Comparison of ENCODE assay signal across 8 cellular contexts in the genomic region with DNA sequence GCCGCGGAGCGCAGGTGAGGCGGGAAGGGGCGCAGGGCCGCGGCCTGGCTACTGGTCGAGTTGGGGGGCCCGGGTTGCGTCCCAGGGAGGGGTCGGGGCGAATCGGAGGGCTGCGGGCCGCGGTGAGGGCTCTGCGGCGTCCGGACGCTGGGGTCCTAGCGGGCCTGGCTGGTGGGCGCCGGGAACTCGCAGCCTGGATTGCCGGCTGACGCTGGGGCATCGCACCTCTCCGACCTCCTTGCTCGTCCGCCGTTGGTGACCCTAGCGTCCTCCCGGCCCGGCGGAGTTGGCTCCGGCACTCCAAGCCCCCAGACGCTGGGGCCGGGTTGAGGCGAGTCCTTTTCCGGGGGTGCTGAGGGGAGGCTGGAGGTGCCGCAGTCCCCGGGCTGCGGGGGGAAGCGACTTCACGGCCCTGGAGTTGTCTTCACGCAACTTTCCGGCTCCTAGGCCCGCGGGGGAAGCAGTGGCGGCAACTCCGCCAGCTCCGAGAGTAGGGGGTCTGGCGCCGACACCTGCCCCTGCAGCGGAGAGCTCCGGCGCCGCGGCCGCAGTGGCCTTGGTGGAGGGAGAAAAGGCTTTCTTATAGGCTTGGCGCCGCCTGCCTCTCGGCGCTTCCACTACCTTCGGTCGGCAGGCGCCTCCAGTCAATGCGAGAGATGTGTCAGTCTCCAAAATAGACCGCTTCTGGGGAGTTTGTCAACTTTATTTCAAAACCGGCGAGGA.
DNase-seq lines count a peak whose midpoint lies in the region; FAIRE-seq and TF ChIP-seq lines count a peak whose summit lies in the region.

No MANE protein-coding gene starts in this region.

- BruUV-seq in endothelial cell of umbilical vein (replicated peaks; lab: Mats Ljungman, UMichigan), result no TSS peak

- H3K4me1 ChIP-seq in endothelial cell of umbilical vein (ENCODE audit: control insufficient read depth, extremely low read depth, insufficient read depth, low read length) (peaks cover 12% of the 10 kb centered on the region), muscle layer of colon (ENCODE audit: insufficient read depth, low read length) (peaks cover 11% of the 10 kb centered on the region), suprapubic skin (peaks cover 36% of the 10 kb centered on the region)

- POLR2A ChIA-PET in endothelial cell of umbilical vein (lab: Charles Lee), result interaction anchor here (0.7 kb wide), 1 partner anchor 71 kb away, joined by 4 read pairs; no protein-coding TSS in a partner anchor

- intact Hi-C loops in endothelial cell of umbilical vein (cut with micrococcal nuclease), result no loop called here

- FAIRE-seq in endothelial cell of umbilical vein (lab: Jason Lieb, UNC), result no peak

- dilution Hi-C loops in endothelial cell of umbilical vein (cut with MboI; ENCODE audit: extremely low pct_ligation_motif_present, low sequenced_read_pairs), result no loop called here

- CTCF ChIA-PET in endothelial cell of umbilical vein (lab: Charles Lee), result interaction anchor here (1.0 to 5.2 kb wide), 25 partner anchors 9 to 618 kb away, joined by 3 to 212 read pairs (median 11); a partner anchor contains a TSS

- no peaks in the 10 kb centered on the region for H3K36me3 ChIP-seq in H7 (replicated peaks; ENCODE audit: control insufficient read depth, insufficient read depth, low read length)
- no peaks in the 10 kb centered on the region for H3K36me3 ChIP-seq in endothelial cell of umbilical vein (ENCODE audit: control insufficient read depth in 2 of 2, extremely low read depth in 1 of 2, insufficient read depth in 2 of 2, low read length in 2 of 2)
- H3K36me3 ChIP-seq in muscle layer of colon (ENCODE audit: insufficient read depth, low read length), result no peaks in the 10 kb centered on the region
- no peaks in the 10 kb centered on the region for H3K36me3 ChIP-seq in suprapubic skin

- no peaks in the 10 kb centered on the region for H3K9me1 ChIP-seq in endothelial cell of umbilical vein (replicated peaks; ENCODE audit: control insufficient read depth, extremely low read depth, insufficient read depth, low read length)

- peak; percentile 53 for DNase-seq in EH (ENCODE audit: low read depth)
- DNase-seq in H7, result peak; percentile 82
- DNase-seq in NB4 (ENCODE audit: low read depth), result peak; percentile 70
- peak; percentile 14 for DNase-seq in activated CD8-positive, alpha-beta memory T cell treated with anti-CD3 and anti-CD28 coated beads, Interleukin-2, amount 50 U/mL, for 24 hours (ENCODE audit: extremely low read depth)
- DNase-seq in endothelial cell of umbilical vein (ENCODE audit: low read depth, low spot score), result peak; percentile 44
- peak in 1 of 2 donors; percentile 80 for DNase-seq in suprapubic skin (ENCODE audit: low spot score in 2 of 2)
- DNase-seq in SW 1271 (lab: John Stamatoyannopoulos, UW), result no peak

- WGBS in suprapubic skin, result under 1% methylated on average over 42 of the region's 71 CpGs

- no peaks in the 10 kb centered on the region for H3K9me3 ChIP-seq in endothelial cell of umbilical vein (replicated peaks; ENCODE audit: control insufficient read depth, insufficient read depth, low read length)
- no peaks in the 10 kb centered on the region for H3K9me3 ChIP-seq in muscle layer of colon (ENCODE audit: low read length)
- H3K9me3 ChIP-seq in suprapubic skin, result no peaks in the 10 kb centered on the region

- peak overlapping the region; percentile 96 for H3K4me3 ChIP-seq in H7 (ENCODE audit: insufficient read depth, low read depth, low read length)
- H3K4me3 ChIP-seq in NB4 (ENCODE audit: low read depth, low read length), result peak overlapping the region; percentile 71
- H3K4me3 ChIP-seq in endothelial cell of umbilical vein (replicated peaks in 1 of 3; ENCODE audit: insufficient read depth in 1 of 3, low read depth in 1 of 3, low read length in 3 of 3), result peak overlapping the region; percentile 76 to 89 (median 84)
- H3K4me3 ChIP-seq in muscle layer of colon (ENCODE audit: low read depth in 1 of 2, low read length in 2 of 2), result peak overlapping the region; percentile 92 to 99
- H3K4me3 ChIP-seq in suprapubic skin, result peak overlapping the region; percentile 90

- no peak for TF ChIP-seq EP300 in suprapubic skin (IDR thresholded peaks at IDR 0.05)

- TF ChIP-seq CTCF in NB4 (IDR thresholded peaks at IDR 0.05; ENCODE audit: low read depth, low read length) (no peak), endothelial cell of umbilical vein (IDR thresholded peaks at IDR 0.05; ENCODE audit: extremely low read depth in 1 of 2, insufficient read depth in 1 of 2, low read depth in 1 of 2, low read length in 2 of 2) (peak in 1 of 2 donors; percentile 13), suprapubic skin (IDR thresholded peaks at IDR 0.05) (no peak)

- H3K79me2 ChIP-seq in endothelial cell of umbilical vein (ENCODE audit: control insufficient read depth, insufficient read depth, low read length), result peaks cover 54% of the 10 kb centered on the region

- H3K27me3 ChIP-seq in H7 (ENCODE audit: control insufficient read depth, insufficient read depth, low read length) (no peaks in the 10 kb centered on the region; the same call in 1 of the 2 replicates), endothelial cell of umbilical vein (ENCODE audit: control insufficient read depth in 2 of 2, insufficient read depth in 2 of 2, low read length in 2 of 2) (no peaks in the 10 kb centered on the region), muscle layer of colon (ENCODE audit: control insufficient read depth in 1 of 2, insufficient read depth in 2 of 2, low read length in 2 of 2) (no peaks in the 10 kb centered on the region), suprapubic skin (no peaks in the 10 kb centered on the region)

- H2AFZ ChIP-seq in endothelial cell of umbilical vein (ENCODE audit: low read depth, low read length), result peak overlapping the region; percentile 96

- H4K20me1 ChIP-seq in endothelial cell of umbilical vein (replicated peaks; ENCODE audit: control insufficient read depth, extremely low read depth, insufficient read depth, low read length), result peaks cover 3% of the 10 kb centered on the region

- H3K9ac ChIP-seq in endothelial cell of umbilical vein (replicated peaks; ENCODE audit: extremely low read depth, insufficient read depth, low read length), result peak overlapping the region; percentile 84
- peak overlapping the region; percentile 80 for H3K9ac ChIP-seq in muscle layer of colon (ENCODE audit: low read length)

- H3K27ac ChIP-seq in endothelial cell of umbilical vein (ENCODE audit: insufficient read depth, low read depth, low read length) (peak overlapping the region; percentile 78), muscle layer of colon (ENCODE audit: low read depth, low read length) (peak overlapping the region; percentile 92), suprapubic skin (peak overlapping the region; percentile 91)

- H3K4me2 ChIP-seq in endothelial cell of umbilical vein (ENCODE audit: insufficient read depth, low read length), result peak overlapping the region; percentile 72

- TF ChIP-seq POLR2A in NB4 (IDR thresholded peaks at IDR 0.05; ENCODE audit: extremely low read depth, insufficient read length) (no peak), endothelial cell of umbilical vein (IDR thresholded peaks at IDR 0.05; ENCODE audit: low read depth, low read length) (no peak), suprapubic skin (IDR thresholded peaks at IDR 0.05) (no peak)

TF ChIP-seq in endothelial cell of umbilical vein, 7 proteins besides CTCF, POLR2A, EP300 and RAD21:
- no peak for TF ChIP-seq EZH2 (IDR thresholded peaks at IDR 0.05; ENCODE audit: borderline replicate concordance, low read depth, low read length, severe bottlenecking)
- TF ChIP-seq, protein P1, sequence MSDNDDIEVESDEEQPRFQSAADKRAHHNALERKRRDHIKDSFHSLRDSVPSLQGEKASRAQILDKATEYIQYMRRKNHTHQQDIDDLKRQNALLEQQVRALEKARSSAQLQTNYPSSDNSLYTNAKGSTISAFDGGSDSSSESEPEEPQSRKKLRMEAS (IDR thresholded peaks at IDR 0.05; ENCODE audit: insufficient read depth, insufficient read length), result no peak
- no peak for TF ChIP-seq GATA2 (IDR thresholded peaks at IDR 0.05; ENCODE audit: insufficient read depth, insufficient read length, low read depth, low read length)
- no peak for TF ChIP-seq MYC (IDR thresholded peaks at IDR 0.05; ENCODE audit: low read depth, low read length)
- no peak for TF ChIP-seq FOS (IDR thresholded peaks at IDR 0.05; ENCODE audit: borderline replicate concordance, insufficient read depth, low read length)
- no peak for TF ChIP-seq POLR2AphosphoS5 (IDR thresholded peaks at IDR 0.05; ENCODE audit: insufficient read depth, low read depth, low read length)
- no peak for TF ChIP-seq JUN (IDR thresholded peaks at IDR 0.05; ENCODE audit: borderline replicate concordance, insufficient read depth, insufficient read length, low read depth)

Comparison
In these comparisons a context has a peak if more than half of its experiments do, and no peak if none do; other contexts are left out.
1. DNase-seq: peak in EH (single experiment), H7 (single experiment), NB4 (single experiment), activated CD8-positive, alpha-beta memory T cell treated with anti-CD3 and anti-CD28 coated beads, Interleukin-2, amount 50 U/mL, for 24 hours (single experiment) and endothelial cell of umbilical vein (single experiment); none in SW 1271 (0 of 2).
2. Peak in every context shown above with its lines, with median percentiles within 50 percentile points of each other: H3K4me3 ChIP-seq and H3K27ac ChIP-seq.